23 cellular contexts compared by ENCODE assay signal in the genomic region with DNA sequence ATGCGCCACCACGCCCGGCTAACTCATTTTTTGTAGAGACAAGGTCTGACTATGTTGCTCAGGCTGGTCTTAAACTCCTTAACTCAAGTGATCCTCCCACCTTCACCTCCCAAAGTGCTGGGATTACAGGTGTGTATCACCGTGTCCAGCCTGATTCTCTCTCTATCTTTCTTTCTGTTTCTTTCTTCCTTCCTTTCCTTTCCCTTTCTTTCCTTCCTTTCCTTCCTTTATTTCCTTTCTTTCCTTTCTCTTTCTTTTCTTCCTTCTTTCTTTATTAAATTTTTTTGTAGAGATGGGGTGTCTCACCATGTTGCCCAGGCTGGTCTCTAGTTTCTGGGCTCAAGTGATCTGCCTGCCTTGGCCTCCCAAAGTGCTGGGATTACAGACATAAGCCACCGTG.
"Had no signal": no experiment of that assay in that cellular context is flagged by ENCODE, and none has a peak within 500 bp of the region (broad histone marks: within the 10 kb centered on the region; RNA-seq: fewer than 3 reads in every experiment).

No MANE protein-coding gene starts in this region.

- H3K36me3 ChIP-seq: ovary, thyroid gland, transverse colon, upper lobe of right lung had no signal

- H3K4me3 ChIP-seq: hepatocyte, left ventricle myocardium inferior, lung, ovary, spleen, stomach, testis, thyroid gland, transverse colon, upper lobe of right lung had no signal

- H3K79me2 ChIP-seq: hepatocyte had no signal

- H3K9me3 Mint-ChIP-seq: mesothelial cell of epicardium; natural killer cell treated with Interleukin-12 subunit alpha and Interleukin-12 subunit beta and Interleukin-15 and Interleukin-18, amount 100 ng/mL, for 72 hours; stimulated activated effector memory CD8-positive, alpha-beta T cell treated with anti-CD3 and anti-CD28 coated beads, Interleukin-12 subunit alpha, Interleukin-12 subunit beta, amount 100 ng/mL, for 72 hours had no signal

- H3K27ac ChIP-seq: hepatocyte, left ventricle myocardium inferior, ovary, stomach, testis, thyroid gland, transverse colon, upper lobe of right lung had no signal

- H3K27me3 ChIP-seq: hepatocyte, ovary, spleen, stomach, testis, thyroid gland, transverse colon, upper lobe of right lung had no signal

- H3K4me2 ChIP-seq: hepatocyte had no signal

- DNase-seq: islet precursor cell; left ventricle myocardium inferior; mesendoderm; naive thymus-derived CD4-positive, alpha-beta T cell; ovary; retina; right cardiac atrium; small intestine; spleen; stimulated activated CD4-positive, alpha-beta T cell treated with anti-CD3 and anti-CD28 coated beads, Interleukin-4, amount 100 ng/mL, for 24 hours; stimulated activated naive CD8-positive, alpha-beta T cell treated with anti-CD3 and anti-CD28 coated beads, Interleukin-15, Interleukin-2, amounts not matched to agents 100 U/mL and 50 U/mL, for 24 hours; stomach; testis; thyroid gland; transverse colon; upper lobe of right lung had no signal

- H3K4me3 Mint-ChIP-seq: mesothelial cell of epicardium; naive thymus-derived CD4-positive, alpha-beta T cell; natural killer cell treated with Interleukin-12 subunit alpha and Interleukin-12 subunit beta and Interleukin-15 and Interleukin-18, amount 100 ng/mL, for 72 hours; stimulated activated effector memory CD8-positive, alpha-beta T cell treated with anti-CD3 and anti-CD28 coated beads, Interleukin-12 subunit alpha, Interleukin-12 subunit beta, amount 100 ng/mL, for 72 hours had no signal

- H3K27ac Mint-ChIP-seq: mesothelial cell of epicardium; naive thymus-derived CD4-positive, alpha-beta T cell; natural killer cell treated with Interleukin-12 subunit alpha and Interleukin-12 subunit beta and Interleukin-15 and Interleukin-18, amount 100 ng/mL, for 72 hours; progenitor cell of endocrine pancreas; stimulated activated effector memory CD8-positive, alpha-beta T cell treated with anti-CD3 and anti-CD28 coated beads, Interleukin-12 subunit alpha, Interleukin-12 subunit beta, amount 100 ng/mL, for 72 hours had no signal

- H3K4me1 ChIP-seq: left ventricle myocardium inferior, spleen, stomach, testis, thyroid gland, transverse colon, upper lobe of right lung had no signal

- H2AFZ ChIP-seq: hepatocyte had no signal

- H3K36me3 Mint-ChIP-seq: naive thymus-derived CD4-positive, alpha-beta T cell; natural killer cell treated with Interleukin-12 subunit alpha and Interleukin-12 subunit beta and Interleukin-15 and Interleukin-18, amount 100 ng/mL, for 72 hours had no signal

- H3K4me1 Mint-ChIP-seq: mesothelial cell of epicardium; naive thymus-derived CD4-positive, alpha-beta T cell; stimulated activated effector memory CD8-positive, alpha-beta T cell treated with anti-CD3 and anti-CD28 coated beads, Interleukin-12 subunit alpha, Interleukin-12 subunit beta, amount 100 ng/mL, for 72 hours had no signal

- H3K27me3 Mint-ChIP-seq: progenitor cell of endocrine pancreas had no signal

- ATAC-seq: naive thymus-derived CD4-positive, alpha-beta T cell; natural killer cell treated with Interleukin-12 subunit alpha and Interleukin-12 subunit beta and Interleukin-15 and Interleukin-18, amount 100 ng/mL, for 72 hours; right cardiac atrium; sciatic nerve; stimulated activated effector memory CD8-positive, alpha-beta T cell treated with anti-CD3 and anti-CD28 coated beads, Interleukin-12 subunit alpha, Interleukin-12 subunit beta, amount 100 ng/mL, for 72 hours; stimulated activated naive CD8-positive, alpha-beta T cell treated with anti-CD3 and anti-CD28 coated beads, Interleukin-15, Interleukin-2, amounts not matched to agents 100 U/mL and 50 U/mL, for 24 hours; upper lobe of right lung had no signal

- H3K9me3 ChIP-seq: left ventricle myocardium inferior, ovary, spleen, stomach, testis, thyroid gland, transverse colon, upper lobe of right lung had no signal
